In the genomic region with DNA sequence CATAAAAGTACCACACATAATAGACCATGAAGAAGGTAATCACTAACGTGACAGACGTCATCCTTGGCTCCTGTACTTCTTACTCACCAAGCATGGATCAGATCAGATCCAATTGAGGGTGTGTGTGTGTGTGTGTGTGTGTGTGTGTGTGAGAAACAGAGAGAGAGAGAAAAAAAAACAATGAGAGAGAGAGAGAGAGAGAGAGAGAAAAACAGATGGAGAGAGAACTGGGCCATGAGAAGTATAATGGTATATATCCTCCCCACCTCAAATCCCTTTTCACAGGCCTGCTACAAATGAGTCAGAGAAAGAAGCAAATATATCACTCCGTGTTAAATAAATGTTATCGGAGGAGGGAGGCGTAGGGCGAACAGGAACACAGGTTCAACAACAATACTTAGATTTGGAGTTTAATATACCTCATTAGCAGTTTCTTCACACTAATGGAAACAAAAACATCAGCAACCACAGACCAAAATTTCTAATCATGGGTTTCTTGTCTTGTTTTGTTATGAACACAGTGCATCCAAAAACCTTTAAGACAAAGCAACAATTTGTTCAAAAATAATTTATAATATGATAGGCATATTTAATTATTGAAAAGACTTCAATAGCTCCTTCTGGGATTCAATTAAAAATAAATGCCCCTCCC, we compare ENCODE assay signal across 18 cellular contexts. TPM values are rescaled to one million over a fixed set of nuclear protein-coding genes. Genes with fewer than 3 reads are reported as not detected.
DNase-seq lines count a peak whose midpoint lies in the region; ATAC-seq and TF ChIP-seq lines count a peak whose summit lies in the region.
"Had no signal": no experiment of that assay in that cellular context is flagged by ENCODE, and none has a peak within 500 bp of the region (broad histone marks: within the 10 kb centered on the region; RNA-seq: fewer than 3 reads in every experiment).

No MANE protein-coding gene starts in this region.

- H3K4me1 ChIP-seq in Caco-2: peaks cover 4% of the 10 kb centered on the region; the same call in 1 of the 2 replicates
- H3K4me1 ChIP-seq: ascending aorta had no signal

- no peak overlapping the region for H3K27ac Mint-ChIP-seq in Caco-2 (ENCODE audit: unreplicated experiment)
- H3K27ac Mint-ChIP-seq in activated CD8-positive, alpha-beta T cell treated with anti-CD3 and anti-CD28 coated beads for 36 hours: no peak overlapping the region
- H3K27ac Mint-ChIP-seq: dendritic cell treated with granulocyte-macrophage colony-stimulating factor and Interleukin-4, amounts not matched to agents 40 ng/mL and 50 ng/mL, for 4 days; GM23338 had no signal

- DNase-seq in epithelial cell of proximal tubule (ENCODE audit: low read depth) (peak; percentile 77), renal cortical epithelial cell (ENCODE audit: low read depth) (peak; percentile 77), germinal center (ENCODE audit: low spot score) (no peak), Caco-2 (no peak)
- DNase-seq in activated CD8-positive, alpha-beta T cell treated with anti-CD3 and anti-CD28 coated beads for 36 hours: no peak
- DNase-seq: activated CD8-positive, alpha-beta memory T cell treated with anti-CD3 and anti-CD28 coated beads for 24 hours; left ventricle myocardium superior; MM.1S; NCI-H2029; NCI-H524; PC-3 had no signal

- H3K36me3 Mint-ChIP-seq in Caco-2 (ENCODE audit: insufficient read depth, unreplicated experiment): no peaks in the 10 kb centered on the region
- no peaks in the 10 kb centered on the region for H3K36me3 Mint-ChIP-seq in activated CD8-positive, alpha-beta T cell treated with anti-CD3 and anti-CD28 coated beads for 36 hours (ENCODE audit: low read depth)

- no peak overlapping the region for H3K4me3 Mint-ChIP-seq in Caco-2 (ENCODE audit: unreplicated experiment)
- H3K4me3 Mint-ChIP-seq in activated CD8-positive, alpha-beta T cell treated with anti-CD3 and anti-CD28 coated beads for 36 hours: no peak overlapping the region
- H3K4me3 Mint-ChIP-seq: dendritic cell treated with granulocyte-macrophage colony-stimulating factor and Interleukin-4, amounts not matched to agents 40 ng/mL and 50 ng/mL, for 4 days; GM23338 had no signal

- POLR2A ChIA-PET in Caco-2 (lab: Charles Lee): no interaction called here
- POLR2A ChIA-PET in activated CD8-positive, alpha-beta T cell treated with anti-CD3 and anti-CD28 coated beads for 36 hours (lab: Charles Lee): no interaction called here

- no peaks in the 10 kb centered on the region for H3K27me3 ChIP-seq in Caco-2 (replicated peaks; ENCODE audit: control insufficient read depth, insufficient read depth, low read length)
- H3K27me3 ChIP-seq: ascending aorta had no signal

- H3K36me3 ChIP-seq in Caco-2 (ENCODE audit: control insufficient read depth, insufficient read depth, low read length): no peaks in the 10 kb centered on the region
- H3K36me3 ChIP-seq: ascending aorta had no signal

- no peaks in the 10 kb centered on the region for H3K9me3 ChIP-seq in Caco-2
- H3K9me3 ChIP-seq: ascending aorta had no signal

- intact Hi-C loops in Caco-2 (cut with micrococcal nuclease; ENCODE audit: unreplicated experiment): no loop called here
- intact Hi-C loops in activated CD8-positive, alpha-beta T cell treated with anti-CD3 and anti-CD28 coated beads for 36 hours (cut with micrococcal nuclease): no loop called here

- BruUV-seq in Caco-2 (replicated peaks; lab: Mats Ljungman, UMichigan): no TSS peak

- peak; percentile 28 for ATAC-seq in GM18867 (IDR thresholded peaks at IDR 0.05; ENCODE audit: unreplicated experiment)
- peak; percentile 51 for ATAC-seq in HG02885 (IDR thresholded peaks at IDR 0.05; ENCODE audit: poor library complexity, unreplicated experiment)
- ATAC-seq in HG03097 (IDR thresholded peaks at IDR 0.05; ENCODE audit: low FRiP score, unreplicated experiment): no peak
- no peak for ATAC-seq in activated CD8-positive, alpha-beta T cell treated with anti-CD3 and anti-CD28 coated beads for 36 hours
- ATAC-seq: GM23338, left ventricle myocardium superior, PC-3, SK-N-SH treated with all-trans-retinoic acid at 6 μM for 48 hours had no signal

- H3K27me3 Mint-ChIP-seq in Caco-2 (ENCODE audit: insufficient read depth, unreplicated experiment): no peaks in the 10 kb centered on the region
- H3K27me3 Mint-ChIP-seq in activated CD8-positive, alpha-beta T cell treated with anti-CD3 and anti-CD28 coated beads for 36 hours: no peaks in the 10 kb centered on the region
- H3K27me3 Mint-ChIP-seq: dendritic cell treated with granulocyte-macrophage colony-stimulating factor and Interleukin-4, amounts not matched to agents 40 ng/mL and 50 ng/mL, for 4 days had no signal

- TF ChIP-seq CTCF in epithelial cell of proximal tubule (conservative IDR thresholded peaks at IDR 0.05; ENCODE audit: low read depth, low read length) (no peak), Caco-2 (IDR thresholded peaks at IDR 0.05; ENCODE audit: insufficient read depth in 1 of 2, low read depth in 1 of 2, low read length in 1 of 2, severe bottlenecking in 1 of 2, unreplicated experiment in 1 of 2) (no peak)
- TF ChIP-seq CTCF in activated CD8-positive, alpha-beta T cell treated with anti-CD3 and anti-CD28 coated beads for 36 hours (IDR thresholded peaks at IDR 0.05): no peak

- H3K4me3 ChIP-seq in epithelial cell of proximal tubule (ENCODE audit: low read depth, low read length) (no peak overlapping the region), Caco-2 (ENCODE audit: low read depth, low read length) (no peak overlapping the region)
- H3K4me3 ChIP-seq: ascending aorta, GM23338 had no signal

- H3K9me3 Mint-ChIP-seq in Caco-2 (ENCODE audit: unreplicated experiment): no peaks in the 10 kb centered on the region
- no peaks in the 10 kb centered on the region for H3K9me3 Mint-ChIP-seq in activated CD8-positive, alpha-beta T cell treated with anti-CD3 and anti-CD28 coated beads for 36 hours
- H3K9me3 Mint-ChIP-seq: dendritic cell treated with granulocyte-macrophage colony-stimulating factor and Interleukin-4, amounts not matched to agents 40 ng/mL and 50 ng/mL, for 4 days; GM23338 had no signal

- CTCF ChIA-PET in Caco-2 (lab: Charles Lee): no interaction called here
- CTCF ChIA-PET in activated CD8-positive, alpha-beta T cell treated with anti-CD3 and anti-CD28 coated beads for 36 hours (lab: Charles Lee): interaction anchor here (0.9 kb wide), 1 partner anchor 9 kb away, joined by 3 read pairs; no protein-coding TSS in a partner anchor

- no peaks in the 10 kb centered on the region for H3K4me1 Mint-ChIP-seq in Caco-2 (ENCODE audit: low read depth, unreplicated experiment)
- peaks cover 23% of the 10 kb centered on the region for H3K4me1 Mint-ChIP-seq in activated CD8-positive, alpha-beta T cell treated with anti-CD3 and anti-CD28 coated beads for 36 hours (ENCODE audit: low read depth)

RNA-seq across cellular contexts. Expression of a gene that starts 45.3 kb away (rescaled TPM):
- 3.6 and 8.3 TPM in 2 replicates for total RNA-seq in epithelial cell of proximal tubule
- 5.9 and 7.6 TPM in 2 replicates for total RNA-seq in renal cortical epithelial cell
- total RNA-seq in Caco-2 (2022): 5.2 and 5.5 TPM in 2 replicates
- total RNA-seq in activated CD8-positive, alpha-beta T cell treated with anti-CD3 and anti-CD28 coated beads for 36 hours: 10 to 100 TPM; 34.9 to 38.5 TPM

Comparison
In these comparisons a context has a peak if more than half of its experiments do, and no peak if none do; other contexts are left out.
1. ATAC-seq: peak in GM18867 (single experiment) and HG02885 (single experiment); none in HG03097 (single experiment) and activated CD8-positive, alpha-beta T cell treated with anti-CD3 and anti-CD28 coated beads for 36 hours (single experiment).
2. DNase-seq: peak in epithelial cell of proximal tubule (single experiment) and renal cortical epithelial cell (single experiment); none in germinal center (single experiment), Caco-2 (0 of 2) and activated CD8-positive, alpha-beta T cell treated with anti-CD3 and anti-CD28 coated beads for 36 hours (single experiment).